Comparison of ENCODE assay signal across 1 cellular context in genomic region chr20:57106692-57107091, GRCh38.
TF ChIP-seq lines count a peak whose summit lies in the region.

No MANE protein-coding gene starts in this region.

TF ChIP-seq in K562, 482 proteins besides CTCF, POLR2A, EP300 and RAD21 (continued from another document and continues in another):
- TF ChIP-seq ZHX1 (conservative IDR thresholded peaks at IDR 0.05; ENCODE audit: low read length) (no peak), ZNF277 (CRISPR knock-in tag; IDR thresholded peaks at IDR 0.05; ENCODE audit: borderline replicate concordance) (no peak), ZNF586 (CRISPR knock-in tag; conservative IDR thresholded peaks at IDR 0.05) (no peak), MGA (IDR thresholded peaks at IDR 0.05) (0 out of 2 replicates have a peak, but pooled peaks have one; percentile 8), ZNF134 (CRISPR knock-in tag; conservative IDR thresholded peaks at IDR 0.05) (no peak), RFX5 (IDR thresholded peaks at IDR 0.05; ENCODE audit: low read depth, low read length) (no peak), HMGXB4 (CRISPR knock-in tag; IDR thresholded peaks at IDR 0.05) (no peak), PRPF4 (IDR thresholded peaks at IDR 0.05; ENCODE audit: insufficient read depth, low read depth, low read length, poor library complexity, severe bottlenecking) (no peak), RERE (CRISPR knock-in tag; IDR thresholded peaks at IDR 0.05; ENCODE audit: borderline replicate concordance) (no peak), ZNF318 (IDR thresholded peaks at IDR 0.05; ENCODE audit: borderline replicate concordance in 1 of 2, low read depth in 1 of 2) (no peak), RBM39 (optimal IDR thresholded peaks at IDR 0.05; ENCODE audit: low read depth, low read length) (no peak), ZNF24 (IDR thresholded peaks at IDR 0.05) (no peak)
